ENCODE assay signal across 28 cellular contexts in genomic region chr1:184469391-184469790, GRCh38.
"Had no signal": no experiment of that assay in that cellular context is flagged by ENCODE, and none has a peak within 500 bp of the region (broad histone marks: within the 10 kb centered on the region; RNA-seq: fewer than 3 reads in every experiment).

No MANE protein-coding gene starts in this region.

- H3K9me3 ChIP-seq: SJCRH30 had no signal

- H3K27me3 ChIP-seq: brain microvascular endothelial cell, cardiac muscle cell, Peyer's patch, SJCRH30 had no signal

- H3K4me1 Mint-ChIP-seq: activated CD8-positive, alpha-beta memory T cell treated with anti-CD3 and anti-CD28 coated beads, Interleukin-2, amount 10 ng/mL, durations not matched to agents 7 days and 5 days; activated T-helper 17 cell treated with anti-CD3 and anti-CD28 coated beads, Interleukin-2, amount 50 U/mL, for 72 hours; IgD-negative memory B cell had no signal

- H3K27ac ChIP-seq: brain microvascular endothelial cell, cardiac muscle cell, Peyer's patch, RWPE1, SJCRH30 had no signal

- H3K36me3 Mint-ChIP-seq: activated CD8-positive, alpha-beta memory T cell treated with anti-CD3 and anti-CD28 coated beads, Interleukin-2, amount 10 ng/mL, durations not matched to agents 7 days and 5 days; activated naive CD8-positive, alpha-beta T cell; IgD-negative memory B cell; WTC11 had no signal

- H3K4me3 ChIP-seq: cardiac muscle cell, Peyer's patch, SJCRH30 had no signal

- H3K4me1 ChIP-seq: Peyer's patch, SJCRH30 had no signal

- H3K36me3 ChIP-seq: brain microvascular endothelial cell, cardiac muscle cell, Peyer's patch, SJCRH30 had no signal

- H3K9me3 Mint-ChIP-seq: activated T-helper 17 cell treated with anti-CD3 and anti-CD28 coated beads, Interleukin-2, amount 50 U/mL, for 72 hours; IgD-negative memory B cell; T-helper 1 cell treated with Interleukin-12 subunit alpha and Interleukin-12 subunit beta and Interleukin-4 antibody, amounts not matched to agents 30 μg/mL and 1 μg/mL, for 36 hours; WTC11 had no signal

- H3K27ac Mint-ChIP-seq: activated CD8-positive, alpha-beta memory T cell treated with anti-CD3 and anti-CD28 coated beads, Interleukin-2, amount 10 ng/mL, durations not matched to agents 7 days and 5 days; activated naive CD4-positive, alpha-beta T cell treated with anti-CD3 and anti-CD28 coated beads for 36 hours; activated naive CD8-positive, alpha-beta T cell; activated T-helper 17 cell treated with anti-CD3 and anti-CD28 coated beads, Interleukin-2, amount 50 U/mL, for 72 hours; IgD-negative memory B cell; T-helper 1 cell treated with Interleukin-12 subunit alpha and Interleukin-12 subunit beta and Interleukin-4 antibody, amounts not matched to agents 30 μg/mL and 1 μg/mL, for 36 hours; WTC11 had no signal

- DNase-seq: activated CD4-positive, alpha-beta T cell treated with anti-CD3 and anti-CD28 coated beads for 48 hours; activated CD4-positive, alpha-beta T cell treated with anti-CD3 and anti-CD28 coated beads, Interleukin-2, amount 50 U/mL, for 48 hours; activated CD4-positive, CD25-positive, alpha-beta regulatory T cell treated with anti-CD3 and anti-CD28 coated beads, Interleukin-2, amount 50 U/mL, for 72 hours; activated CD8-positive, alpha-beta memory T cell treated with anti-CD3 and anti-CD28 coated beads, Interleukin-2, amount 10 ng/mL, durations not matched to agents 7 days and 5 days; activated gamma-delta T cell; activated naive CD4-positive, alpha-beta T cell treated with anti-CD3 and anti-CD28 coated beads for 36 hours; activated T-cell treated with anti-CD3 and anti-CD28 coated beads, Interleukin-2, amount 50 U/mL, for 4 hours; amygdala; brain microvascular endothelial cell; KG1; MV-4-11; NCI-H1092 treated with DMSO at 0.1 percent for 48 hours; NCI-H1417 treated with DMSO at 0.1 percent for 48 hours; NCI-H1694; NCI-H2029 treated with DMSO at 0.1 percent for 48 hours; NCI-H345; NCI-H510A; NCI-H748 treated with DMSO at 0.1 percent for 48 hours; Peyer's patch; Right ventricle myocardium superior; SJCRH30 had no signal

- H3K4me3 Mint-ChIP-seq: activated CD8-positive, alpha-beta memory T cell treated with anti-CD3 and anti-CD28 coated beads, Interleukin-2, amount 10 ng/mL, durations not matched to agents 7 days and 5 days; activated naive CD4-positive, alpha-beta T cell treated with anti-CD3 and anti-CD28 coated beads for 36 hours; activated naive CD8-positive, alpha-beta T cell; activated T-cell treated with anti-CD3 and anti-CD28 coated beads, Interleukin-2, amount 50 U/mL, for 4 hours; activated T-helper 17 cell treated with anti-CD3 and anti-CD28 coated beads, Interleukin-2, amount 50 U/mL, for 72 hours; IgD-negative memory B cell; T-helper 1 cell treated with Interleukin-12 subunit alpha and Interleukin-12 subunit beta and Interleukin-4 antibody, amounts not matched to agents 30 μg/mL and 1 μg/mL, for 36 hours; WTC11 had no signal
